In genomic region chr6:156949376-156949775, GRCh38 we compare ENCODE assay signal across 12 cellular contexts.
A peak's percentile ranks its signal among the peaks of the same experiment; 100 is the strongest.
DNase-seq lines count a peak whose midpoint lies in the region; ATAC-seq and TF ChIP-seq lines count a peak whose summit lies in the region.
"Had no signal": no experiment of that assay in that cellular context is flagged by ENCODE, and none has a peak within 500 bp of the region (broad histone marks: within the 10 kb centered on the region; RNA-seq: fewer than 3 reads in every experiment).

No MANE protein-coding gene starts in this region.

- DNase-seq in IMR-90 (peak; percentile 81), brain microvascular endothelial cell (peak; percentile 76), kidney tubule cell (ENCODE audit: low spot score) (peak; percentile 86), H7 (no peak), NAMALWA (ENCODE audit: low spot score) (no peak), colonic mucosa (no peak)
- DNase-seq: activated naive CD4-positive, alpha-beta T cell treated with Interleukin-2 at 50 U/mL for 16 hours; C1 segment of cervical spinal cord; glutamatergic neuron; NCI-H1436 treated with DMSO at 0.1 percent for 48 hours had no signal

- H3K23ac ChIP-seq in IMR-90 (ENCODE audit: low read depth, low read length), result peak overlapping the region; percentile 58; the same call in 1 of the 2 replicates

- H2AK5ac ChIP-seq in IMR-90 (ENCODE audit: low read depth, low read length), result 0 out of 2 replicates have a peak overlapping the region, but pooled peaks have one; percentile 44

- no peak overlapping the region for H3K18ac ChIP-seq in IMR-90 (ENCODE audit: low read depth, low read length)

- H4K8ac ChIP-seq in IMR-90 (ENCODE audit: low read depth in 2 of 2, low read length in 2 of 2), result no peak overlapping the region

- H2BK15ac ChIP-seq in IMR-90 (ENCODE audit: low read depth, low read length), result no peak overlapping the region

- peak overlapping the region; percentile 21; the same call in 1 of the 2 replicates for H3K4ac ChIP-seq in IMR-90 (ENCODE audit: low read depth, low read length)

- intact Hi-C loops in IMR-90 (cut with micrococcal nuclease) (loop anchor here (10.0 kb wide), 1 partner anchor 385 kb away; no protein-coding TSS in a partner anchor), colonic mucosa (cut with DNase I) (no loop called here)

- peak overlapping the region; percentile 8 for H2AK9ac ChIP-seq in IMR-90 (replicated peaks; ENCODE audit: low read depth, low read length, poor library complexity)

- peak; percentile 50 for ATAC-seq in IMR-90 (ENCODE audit: low read depth)
- no peak for ATAC-seq in HG03039 (IDR thresholded peaks at IDR 0.05; ENCODE audit: unreplicated experiment)

- dilution Hi-C loops in IMR-90 (cut with HindIII; ENCODE audit: low sequenced_read_pairs, unreplicated experiment), result no loop called here

- H3K27me3 ChIP-seq in ACC112 (ENCODE audit: insufficient read depth, low read length) (no peaks in the 10 kb centered on the region), IMR-90 (ENCODE audit: control insufficient read depth, insufficient read depth, low read length) (no peaks in the 10 kb centered on the region), brain microvascular endothelial cell (replicated peaks) (no peaks in the 10 kb centered on the region), H7 (ENCODE audit: control insufficient read depth, insufficient read depth, low read length) (no peaks in the 10 kb centered on the region), colonic mucosa (no peaks in the 10 kb centered on the region)

- TF ChIP-seq RAD21 in IMR-90 (IDR thresholded peaks at IDR 0.05; ENCODE audit: low read length), result no peak

- H3K14ac ChIP-seq in IMR-90 (replicated peaks; ENCODE audit: low read depth, low read length), result no peak overlapping the region

- no peak overlapping the region for H3K56ac ChIP-seq in IMR-90 (ENCODE audit: extremely low read depth, insufficient read depth, low read length)

- H2BK5ac ChIP-seq in IMR-90 (ENCODE audit: low read depth, low read length, poor library complexity, severe bottlenecking), result peak overlapping the region; percentile 57

- TF ChIP-seq CTCF in IMR-90 (conservative IDR thresholded peaks at IDR 0.05; ENCODE audit: low read depth, low read length) (no peak), brain microvascular endothelial cell (IDR thresholded peaks at IDR 0.05; ENCODE audit: low read depth, low read length, missing control alignments) (no peak), colonic mucosa (IDR thresholded peaks at IDR 0.05) (no peak)

- H3K36me3 ChIP-seq in ACC112 (ENCODE audit: insufficient read depth, low read length) (no peaks in the 10 kb centered on the region), IMR-90 (ENCODE audit: control insufficient read depth, insufficient read depth, low read length) (no peaks in the 10 kb centered on the region), brain microvascular endothelial cell (replicated peaks) (no peaks in the 10 kb centered on the region), H7 (replicated peaks; ENCODE audit: control insufficient read depth, insufficient read depth, low read length) (no peaks in the 10 kb centered on the region), colonic mucosa (no peaks in the 10 kb centered on the region)

- H2BK120ac ChIP-seq in IMR-90 (ENCODE audit: low read depth, low read length), result peak overlapping the region; percentile 35; the same call in 1 of the 2 replicates

- CTCF ChIA-PET in IMR-90 (lab: Yijun Ruan, JAX), result no interaction called here

- no CpG with 5 or more reads among the region's 2 CpGs for WGBS in IMR-90 (ENCODE audit: extremely low coverage in 2 of 2, insufficient read length in 1 of 2), 2 experiments

- POLR2A ChIA-PET in IMR-90 (lab: Charles Lee; ENCODE audit: unreplicated experiment), result no interaction called here

- no peak overlapping the region for H2AFZ ChIP-seq in ACC112 (ENCODE audit: low read length, unreplicated experiment)
- H2AFZ ChIP-seq in IMR-90 (replicated peaks; ENCODE audit: low read length, poor library complexity), result no peak overlapping the region

- H3K9me1 ChIP-seq in IMR-90 (ENCODE audit: insufficient read depth, low read length), result peaks cover 12% of the 10 kb centered on the region

- H3K27ac ChIP-seq in ACC112 (ENCODE audit: low read depth, low read length) (peak overlapping the region; percentile 54), IMR-90 (ENCODE audit: insufficient read depth, low read length) (no peak overlapping the region), brain microvascular endothelial cell (peak overlapping the region; percentile 60), colonic mucosa (no peak overlapping the region)

- TF ChIP-seq POLR2A in IMR-90 (IDR thresholded peaks at IDR 0.05; ENCODE audit: low read depth, low read length), result no peak

- H3K4me1 ChIP-seq in ACC112 (ENCODE audit: control insufficient read depth, insufficient read depth, low read length, unreplicated experiment) (peaks cover 45% of the 10 kb centered on the region), IMR-90 (ENCODE audit: control insufficient read depth, insufficient read depth, low read length) (peaks cover 13% of the 10 kb centered on the region), colonic mucosa (no peaks in the 10 kb centered on the region)

- H3K4me3 ChIP-seq in ACC112 (ENCODE audit: low read depth, low read length) (no peak overlapping the region), IMR-90 (ENCODE audit: insufficient read depth, low read depth, low read length) (no peak overlapping the region), brain microvascular endothelial cell (ENCODE audit: low read depth, low read length) (no peak overlapping the region), H7 (ENCODE audit: insufficient read depth, low read depth, low read length) (no peak overlapping the region), colonic mucosa (no peak overlapping the region)

- in situ Hi-C loops in IMR-90 (cut with MboI; ENCODE audit: low sequenced_read_pairs), result no loop called here
- in situ Hi-C loops in brain microvascular endothelial cell (cut with HindIII; ENCODE audit: low pct_ligation_motif_present, low sequenced_read_pairs), result no loop called here

- no peaks in the 10 kb centered on the region for H3K9me3 ChIP-seq in IMR-90 (ENCODE audit: control insufficient read depth, insufficient read depth, low read length)
- no peaks in the 10 kb centered on the region for H3K9me3 ChIP-seq in colonic mucosa

- H4K5ac ChIP-seq in IMR-90 (ENCODE audit: low read depth, low read length), result no peak overlapping the region

- H3K4me2 ChIP-seq in IMR-90 (ENCODE audit: low read depth, low read length), result peak overlapping the region; percentile 44; the same call in 1 of the 2 replicates

- H4K20me1 ChIP-seq in IMR-90 (ENCODE audit: insufficient read depth, low read length), result peaks cover 18% of the 10 kb centered on the region; the same call in 1 of the 2 replicates

- H2BK20ac ChIP-seq in IMR-90 (ENCODE audit: low read depth, low read length), result no peak overlapping the region

- no peak overlapping the region for H3K9ac ChIP-seq in IMR-90 (ENCODE audit: low read depth, low read length)
- no peak overlapping the region for H3K9ac ChIP-seq in colonic mucosa (ENCODE audit: low read depth in 2 of 2, low read length in 2 of 2)

- peak overlapping the region; percentile 23; the same call in 1 of the 2 replicates for H4K91ac ChIP-seq in IMR-90 (ENCODE audit: insufficient read depth, low read depth, low read length)

- BruUV-seq in IMR-90 (replicated peaks; lab: Mats Ljungman, UMichigan), result no TSS peak

- H3K79me2 ChIP-seq in ACC112 (ENCODE audit: control insufficient read depth, insufficient read depth, low read length, unreplicated experiment), result peaks cover 38% of the 10 kb centered on the region

- peaks cover 17 to 57% of the 10 kb centered on the region in 2 experiments for H3K79me1 ChIP-seq in IMR-90 (ENCODE audit: low read depth in 1 of 2, low read length in 2 of 2)

TF ChIP-seq in IMR-90, 13 proteins besides CTCF, POLR2A, EP300 and RAD21:
- TF ChIP-seq USF2 (IDR thresholded peaks at IDR 0.05; ENCODE audit: low read depth, low read length) (no peak), RFX5 (IDR thresholded peaks at IDR 0.05; ENCODE audit: low read depth, low read length) (no peak), MXI1 (IDR thresholded peaks at IDR 0.05; ENCODE audit: borderline replicate concordance, low read depth, low read length) (no peak), RCOR1 (IDR thresholded peaks at IDR 0.05; ENCODE audit: insufficient replicate concordance, low read length) (no peak), ELK1 (IDR thresholded peaks at IDR 0.05; ENCODE audit: borderline replicate concordance, low read depth, low read length) (no peak), SMC3 (IDR thresholded peaks at IDR 0.05; ENCODE audit: low read depth, low read length) (no peak), MAFK (IDR thresholded peaks at IDR 0.05; ENCODE audit: low read depth, low read length) (no peak), BHLHE40 (IDR thresholded peaks at IDR 0.05; ENCODE audit: low read depth, low read length) (no peak), CEBPB (IDR thresholded peaks at IDR 0.05; ENCODE audit: low read depth, low read length) (no peak), CHD1 (IDR thresholded peaks at IDR 0.05; ENCODE audit: low read depth, low read length) (no peak), MAZ (IDR thresholded peaks at IDR 0.05; ENCODE audit: borderline replicate concordance, low read depth, low read length) (no peak), FOS (IDR thresholded peaks at IDR 0.05; ENCODE audit: low read depth, low read length) (no peak), NFE2L2 (IDR thresholded peaks at IDR 0.05; ENCODE audit: low read depth, low read length) (no peak)

Comparison
In these comparisons a context has a peak if more than half of its experiments do, and no peak if none do; other contexts are left out.
1. H3K27ac ChIP-seq: peak in ACC112 (single experiment) and brain microvascular endothelial cell (single experiment); none in IMR-90 (single experiment) and colonic mucosa (single experiment).
2. DNase-seq: peak in IMR-90 (single experiment), brain microvascular endothelial cell (single experiment) and kidney tubule cell (single experiment); none in H7 (single experiment), NAMALWA (single experiment) and colonic mucosa (single experiment).